ENCODE assay signal across 6 cellular contexts in the genomic region with DNA sequence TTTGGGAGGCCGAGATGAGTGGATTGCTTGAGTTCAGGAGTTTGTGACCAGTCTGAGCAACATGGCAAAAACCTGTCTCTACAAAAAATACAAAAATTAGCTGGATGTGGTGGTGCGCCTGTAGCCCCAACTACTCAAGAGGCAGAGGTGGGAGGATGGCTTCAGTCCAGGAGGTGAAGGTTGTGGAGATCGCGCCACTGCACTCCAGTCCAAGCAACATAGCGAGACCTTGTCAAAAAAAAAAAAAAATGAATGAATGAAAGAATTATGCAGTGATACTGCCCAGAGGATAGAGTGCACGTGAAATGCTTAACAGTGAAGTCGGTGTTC. TPM values are rescaled to one million over a fixed set of nuclear protein-coding genes. Genes with fewer than 3 reads are reported as not detected.
DNase-seq lines count a peak whose midpoint lies in the region; ATAC-seq and TF ChIP-seq lines count a peak whose summit lies in the region.

No MANE protein-coding gene starts in this region.

- peaks cover 20% of the 10 kb centered on the region for H3K4me1 ChIP-seq in CD8-positive, alpha-beta memory T cell (ENCODE audit: insufficient read depth, low read length)
- peaks cover 13% of the 10 kb centered on the region for H3K4me1 ChIP-seq in mucosa of stomach (ENCODE audit: control insufficient read depth, insufficient read depth, low read length)

- H3K4me1 Mint-ChIP-seq in CD8-positive, alpha-beta memory T cell = peaks cover 32 to 36% (median 33%) of the 10 kb centered on the region in 3 donors
- peaks cover 21% of the 10 kb centered on the region for H3K4me1 Mint-ChIP-seq in WTC11

- H3K4me3 ChIP-seq in CD8-positive, alpha-beta memory T cell (ENCODE audit: low read length) = peak overlapping the region; percentile 67
- peak overlapping the region; percentile 99 for H3K4me3 ChIP-seq in mucosa of stomach (ENCODE audit: low read length)

- POLR2A ChIA-PET in CD8-positive, alpha-beta memory T cell (lab: Charles Lee) = interaction anchor here (0.8 to 1.2 kb wide), 2 partner anchors 22 to 23 kb away, joined by 5 to 6 read pairs; a partner anchor contains a TSS
- POLR2A ChIA-PET in WTC11 (lab: Charles Lee) = interaction anchor here (1.0 kb wide), 1 partner anchor 62 kb away, joined by 3 read pairs; no protein-coding TSS in a partner anchor

- no peaks in the 10 kb centered on the region for H3K27me3 Mint-ChIP-seq in CD8-positive, alpha-beta memory T cell
- H3K27me3 Mint-ChIP-seq in WTC11 (ENCODE audit: low read depth) = no peaks in the 10 kb centered on the region

- no peak overlapping the region for H3K9ac ChIP-seq in mucosa of stomach (ENCODE audit: low read length)

- TF ChIP-seq CTCF in WTC11 (IDR thresholded peaks at IDR 0.05) = no peak

- H3K27ac Mint-ChIP-seq in CD8-positive, alpha-beta memory T cell = peak overlapping the region; percentile 31 to 99 (median 54)
- H3K27ac Mint-ChIP-seq in WTC11 = no peak overlapping the region

- H3K27ac ChIP-seq in CD8-positive, alpha-beta memory T cell (ENCODE audit: low read depth, low read length) = no peak overlapping the region

- no peaks in the 10 kb centered on the region for H3K27me3 ChIP-seq in CD8-positive, alpha-beta memory T cell (ENCODE audit: insufficient read depth, low read length, poor library complexity, severe bottlenecking)
- no peaks in the 10 kb centered on the region for H3K27me3 ChIP-seq in mucosa of stomach (ENCODE audit: control insufficient read depth, insufficient read depth, low read length)

- no peak for DNase-seq in CD8-positive, alpha-beta memory T cell
- DNase-seq in WTC11 (ENCODE audit: low spot score) (no peak), midbrain (lab: John Stamatoyannopoulos, UW) (no peak)
- no peak for DNase-seq in effector CD4-positive, alpha-beta T cell

- ATAC-seq in WTC11 = no peak
- no peak for ATAC-seq in GM21528 (IDR thresholded peaks at IDR 0.05; ENCODE audit: low FRiP score, unreplicated experiment)

- H3K9me3 Mint-ChIP-seq in CD8-positive, alpha-beta memory T cell = no peaks in the 10 kb centered on the region
- no peaks in the 10 kb centered on the region for H3K9me3 Mint-ChIP-seq in WTC11

- H3K36me3 ChIP-seq in CD8-positive, alpha-beta memory T cell (ENCODE audit: insufficient read depth, low read length) = peaks cover 3% of the 10 kb centered on the region
- no peaks in the 10 kb centered on the region for H3K36me3 ChIP-seq in mucosa of stomach (ENCODE audit: control insufficient read depth, insufficient read depth, low read length)

- CTCF ChIA-PET in CD8-positive, alpha-beta memory T cell (lab: Charles Lee) = interaction anchor here (1.4 kb wide), 2 partner anchors 16 to 22 kb away, joined by 3 to 8 read pairs; a partner anchor contains a TSS
- CTCF ChIA-PET in WTC11 (lab: Charles Lee) = interaction anchor here (0.7 to 2.8 kb wide), 9 partner anchors 11 to 206 kb away, joined by 3 to 27 read pairs (median 5); a partner anchor contains a TSS

- no peaks in the 10 kb centered on the region for H3K9me3 ChIP-seq in CD8-positive, alpha-beta memory T cell (ENCODE audit: low read length)
- no peaks in the 10 kb centered on the region for H3K9me3 ChIP-seq in mucosa of stomach (ENCODE audit: control insufficient read depth, low read length)

- peaks cover 0 to 26% (median 0%) of the 10 kb centered on the region in 3 donors for H3K36me3 Mint-ChIP-seq in CD8-positive, alpha-beta memory T cell
- peaks cover 13% of the 10 kb centered on the region; the same call in 1 of the 2 replicates for H3K36me3 Mint-ChIP-seq in WTC11

- H3K4me3 Mint-ChIP-seq in CD8-positive, alpha-beta memory T cell = peak overlapping the region; percentile 93 to 97 (median 94)
- H3K4me3 Mint-ChIP-seq in WTC11 = peak overlapping the region; percentile 97

TF ChIP-seq in WTC11, 78 proteins besides CTCF, POLR2A, EP300 and RAD21:
- TF ChIP-seq NR1H2 (CRISPR knock-in tag; IDR thresholded peaks at IDR 0.05) = no peak
- TF ChIP-seq, protein P1, sequence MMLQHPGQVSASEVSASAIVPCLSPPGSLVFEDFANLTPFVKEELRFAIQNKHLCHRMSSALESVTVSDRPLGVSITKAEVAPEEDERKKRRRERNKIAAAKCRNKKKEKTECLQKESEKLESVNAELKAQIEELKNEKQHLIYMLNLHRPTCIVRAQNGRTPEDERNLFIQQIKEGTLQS (CRISPR knock-in tag; conservative IDR thresholded peaks at IDR 0.05) = no peak
- no peak for TF ChIP-seq SMAD3 (CRISPR knock-in tag; IDR thresholded peaks at IDR 0.05; ENCODE audit: borderline replicate concordance)

RNA-seq across cellular contexts. Expression of a gene that starts 0.4 kb away (rescaled TPM):
- 10 to 100 TPM; 85.8 to 94.7 TPM for total RNA-seq in CD8-positive, alpha-beta memory T cell
- polyA plus RNA-seq in CD8-positive, alpha-beta memory T cell = 32.9 TPM
- total RNA-seq in WTC11 (2021) = 47.6 to 57.5 TPM (median 51.5 TPM) in 3 replicates

RNA-seq across cellular contexts. Expression of a gene that starts 5.4 kb away (rescaled TPM):
- total RNA-seq in CD8-positive, alpha-beta memory T cell = 100 to 1,000 TPM; 184 to 205 TPM
- 190 TPM for polyA plus RNA-seq in CD8-positive, alpha-beta memory T cell
- 108 to 115 TPM (median 110 TPM) in 3 replicates for total RNA-seq in WTC11 (2021)

RNA-seq across cellular contexts. Expression of a gene that starts 9.6 kb away (rescaled TPM):
- 10 to 100 TPM; 39.7 to 41.7 TPM for total RNA-seq in CD8-positive, alpha-beta memory T cell
- polyA plus RNA-seq in CD8-positive, alpha-beta memory T cell = 1.9 TPM
- total RNA-seq in WTC11 (2021) = 66.7 to 72.2 TPM (median 66.9 TPM) in 3 replicates

RNA-seq across cellular contexts. Expression of a gene that starts 22.0 kb away (rescaled TPM):
- total RNA-seq in CD8-positive, alpha-beta memory T cell = 1 to 10 TPM; 2.7 to 3.4 TPM
- polyA plus RNA-seq in CD8-positive, alpha-beta memory T cell = 0.43 TPM
- total RNA-seq in WTC11 (2021) = 12.1 to 20.1 TPM (median 19.2 TPM) in 3 replicates

RNA-seq across cellular contexts. Expression of a gene that starts 22.6 kb away (rescaled TPM):
- 10 to 100 TPM; 28.9 to 32.1 TPM for total RNA-seq in CD8-positive, alpha-beta memory T cell
- polyA plus RNA-seq in CD8-positive, alpha-beta memory T cell = 16.0 TPM
- 17.8 to 24.2 TPM (median 19.1 TPM) in 3 replicates for total RNA-seq in WTC11 (2021)
